Comparison of ENCODE assay signal across 1 cellular context in genomic region chr11:69004411-69005182, GRCh38.
TF ChIP-seq lines count a peak whose summit lies in the region.

No MANE protein-coding gene starts in this region.

TF ChIP-seq in GM12878, 131 proteins besides CTCF, POLR2A, EP300 and RAD21:
- TF ChIP-seq IRF4 (IDR thresholded peaks at IDR 0.05; ENCODE audit: low read depth, low read length) = peak; percentile 44; the same call in 1 of the 2 replicates
- 0 out of 2 replicates have a peak, but pooled peaks have one; percentile 15 for TF ChIP-seq EED (IDR thresholded peaks at IDR 0.05; ENCODE audit: low read depth)
- peak; percentile 76 for TF ChIP-seq JUNB (IDR thresholded peaks at IDR 0.05)
- 0 out of 2 replicates have a peak, but pooled peaks have one; percentile 12 for TF ChIP-seq CREB1 (IDR thresholded peaks at IDR 0.05; ENCODE audit: low read depth)
- TF ChIP-seq NBN (IDR thresholded peaks at IDR 0.05) = no peak
- TF ChIP-seq RUNX3 (IDR thresholded peaks at IDR 0.05; ENCODE audit: low read length) = peak; percentile 51
- no peak for TF ChIP-seq SREBF1 (IDR thresholded peaks at IDR 0.05; ENCODE audit: low read length)
